10 cellular contexts compared by ENCODE assay signal in the genomic region with DNA sequence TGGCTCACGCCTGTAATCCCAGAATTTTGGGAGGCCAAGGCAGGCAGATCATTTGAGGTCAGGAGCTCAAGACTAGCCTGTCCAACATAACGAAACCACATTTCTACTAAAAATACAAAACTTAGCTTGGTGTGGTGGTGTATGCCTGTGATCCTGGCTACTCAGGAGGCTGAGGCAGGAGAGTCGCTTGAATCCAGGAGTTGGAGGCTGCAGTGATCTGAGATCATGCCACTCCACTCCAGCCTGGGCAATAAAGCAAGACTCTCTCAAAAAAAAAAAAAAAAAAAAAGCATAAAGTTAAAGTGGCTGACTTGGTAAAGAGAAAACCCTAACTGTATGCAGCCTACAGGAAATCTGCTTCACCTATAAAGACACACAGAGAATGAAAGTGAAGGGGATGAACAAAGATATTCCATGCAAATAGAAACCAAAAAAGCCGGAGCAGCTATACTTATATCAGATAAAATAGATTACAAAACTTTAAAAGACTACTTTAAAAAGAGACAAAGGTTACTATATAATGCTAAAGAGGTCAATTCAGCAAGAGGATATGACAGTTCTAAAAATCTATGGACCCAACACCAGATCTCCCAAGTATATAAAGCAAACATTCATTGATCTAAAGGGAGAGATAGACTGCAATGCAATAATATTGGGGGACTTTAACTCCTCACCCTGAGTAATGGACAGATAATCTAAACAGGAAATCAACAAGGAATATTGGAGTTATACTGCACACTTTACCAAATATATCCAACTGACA. TPM values are rescaled to one million over a fixed set of nuclear protein-coding genes. Genes with fewer than 3 reads are reported as not detected.
DNase-seq lines count a peak whose midpoint lies in the region; ATAC-seq, FAIRE-seq and TF ChIP-seq lines count a peak whose summit lies in the region.
"Had no signal": no experiment of that assay in that cellular context is flagged by ENCODE, and none has a peak within 500 bp of the region (broad histone marks: within the 10 kb centered on the region; RNA-seq: fewer than 3 reads in every experiment).

No MANE protein-coding gene starts in this region.

- H3K79me2 ChIP-seq in keratinocyte (ENCODE audit: control insufficient read depth, insufficient read depth, low read length) = peaks cover 50% of the 10 kb centered on the region

- TF ChIP-seq POLR2A in stomach (IDR thresholded peaks at IDR 0.05) = no peak

- H3K9ac ChIP-seq in keratinocyte (ENCODE audit: control insufficient read depth, extremely low read depth, insufficient read depth, low read length) = peak overlapping the region; percentile 82

- peak; percentile 61 for DNase-seq in activated CD8-positive, alpha-beta memory T cell treated with anti-CD3 and anti-CD28 coated beads for 24 hours
- no peak for DNase-seq in activated CD8-positive, alpha-beta memory T cell treated with anti-CD3 and anti-CD28 coated beads, Interleukin-2, amount 50 U/mL, for 4 hours
- DNase-seq in keratinocyte (ENCODE audit: low read depth, low spot score) (no peak), stomach (no peak), foreskin fibroblast (no peak), BE2C (no peak)
- DNase-seq: NCI-H2029 had no signal

- dilution Hi-C loops in keratinocyte (cut with MboI; ENCODE audit: extremely low pct_ligation_motif_present, low sequenced_read_pairs) = no loop called here

- FAIRE-seq in keratinocyte (lab: Jason Lieb, UNC) = no peak

- H3K9me3 ChIP-seq in keratinocyte (ENCODE audit: control insufficient read depth, low read depth, low read length) (no peaks in the 10 kb centered on the region), stomach (peaks cover 0 to 12% (median 0%) of the 10 kb centered on the region in 4 donors), BE2C (no peaks in the 10 kb centered on the region)

- H3K36me3 Mint-ChIP-seq in T-helper 1 cell treated with Interleukin-12 subunit alpha and Interleukin-12 subunit beta and Interleukin-4 antibody, amounts not matched to agents 30 μg/mL and 1 μg/mL, for 36 hours (ENCODE audit: low read depth) = peaks cover 44% of the 10 kb centered on the region

- WGBS in stomach, 5 donors = 54 to 77% (median 63%) methylated on average over 4 of the region's 4 CpGs

- H3K27ac Mint-ChIP-seq in T-helper 1 cell treated with Interleukin-12 subunit alpha and Interleukin-12 subunit beta and Interleukin-4 antibody, amounts not matched to agents 30 μg/mL and 1 μg/mL, for 36 hours = peak overlapping the region; percentile 88

- H3K9me3 Mint-ChIP-seq in T-helper 1 cell treated with Interleukin-12 subunit alpha and Interleukin-12 subunit beta and Interleukin-4 antibody, amounts not matched to agents 30 μg/mL and 1 μg/mL, for 36 hours = peaks cover 20% of the 10 kb centered on the region

- H3K4me1 ChIP-seq in keratinocyte (ENCODE audit: control insufficient read depth, extremely low read depth, insufficient read depth, low read length) (peaks cover 2% of the 10 kb centered on the region), stomach (peaks cover 0 to 2% (median 0%) of the 10 kb centered on the region in 4 donors), BE2C (no peaks in the 10 kb centered on the region)

- ATAC-seq in GM19397 (IDR thresholded peaks at IDR 0.05; ENCODE audit: unreplicated experiment) = no peak

- TF ChIP-seq CTCF in keratinocyte (optimal IDR thresholded peaks at IDR 0.05 in 1 of 3, IDR thresholded peaks at IDR 0.05 in 1 of 3, conservative IDR thresholded peaks at IDR 0.05 in 1 of 3; ENCODE audit: extremely low read depth in 1 of 3, insufficient read depth in 2 of 3, low read length in 3 of 3) (no peak), stomach (IDR thresholded peaks at IDR 0.05) (no peak), foreskin fibroblast (IDR thresholded peaks at IDR 0.05; ENCODE audit: low read depth, low read length) (no peak), BE2C (IDR thresholded peaks at IDR 0.05; ENCODE audit: low read depth, low read length) (no peak)

- no peak for TF ChIP-seq EP300 in stomach (IDR thresholded peaks at IDR 0.05)

- H3K9me1 ChIP-seq in keratinocyte (ENCODE audit: control insufficient read depth, extremely low read depth, insufficient read depth, low read length) = no peaks in the 10 kb centered on the region

- H4K20me1 ChIP-seq in keratinocyte (ENCODE audit: control insufficient read depth, extremely low read depth, insufficient read depth, low read length) = no peaks in the 10 kb centered on the region

- H3K36me3 ChIP-seq in keratinocyte (ENCODE audit: control insufficient read depth in 2 of 2, extremely low read depth in 1 of 2, insufficient read depth in 2 of 2, low read length in 2 of 2) = no peaks in the 10 kb centered on the region
- H3K36me3 ChIP-seq in stomach = no peaks in the 10 kb centered on the region
- H3K36me3 ChIP-seq in BE2C = no peaks in the 10 kb centered on the region

- peak overlapping the region; percentile 87 for H3K27ac ChIP-seq in keratinocyte (ENCODE audit: control insufficient read depth, insufficient read depth, low read length)
- peak overlapping the region in 3 of 5 donors; percentile 27 to 85 (median 84) for H3K27ac ChIP-seq in stomach

- H3K27me3 Mint-ChIP-seq in T-helper 1 cell treated with Interleukin-12 subunit alpha and Interleukin-12 subunit beta and Interleukin-4 antibody, amounts not matched to agents 30 μg/mL and 1 μg/mL, for 36 hours (ENCODE audit: low read depth) = no peaks in the 10 kb centered on the region

- no peaks in the 10 kb centered on the region for H3K27me3 ChIP-seq in keratinocyte (ENCODE audit: control insufficient read depth, extremely low read depth, insufficient read depth, low read length)
- H3K27me3 ChIP-seq in stomach = no peaks in the 10 kb centered on the region
- peaks cover 5% of the 10 kb centered on the region for H3K27me3 ChIP-seq in BE2C

- intact Hi-C loops in stomach (cut with DNase I; ENCODE audit: low total_unique reads) = no loop called here

- peaks cover 47% of the 10 kb centered on the region for H3K4me1 Mint-ChIP-seq in T-helper 1 cell treated with Interleukin-12 subunit alpha and Interleukin-12 subunit beta and Interleukin-4 antibody, amounts not matched to agents 30 μg/mL and 1 μg/mL, for 36 hours (ENCODE audit: low read depth)

- peak overlapping the region; percentile 80 for H2AFZ ChIP-seq in keratinocyte (ENCODE audit: control insufficient read depth, low read length)

- peak overlapping the region; percentile 12 to 86 (median 84) for H3K4me3 ChIP-seq in keratinocyte (ENCODE audit: control insufficient read depth in 2 of 3, extremely low read depth in 1 of 3, insufficient read depth in 2 of 3, low read depth in 1 of 3, low read length in 3 of 3)
- peak overlapping the region in 3 of 4 donors; percentile 4 to 11 (median 5) for H3K4me3 ChIP-seq in stomach
- no peak overlapping the region for H3K4me3 ChIP-seq in foreskin fibroblast (ENCODE audit: low read depth in 1 of 2, low read length in 2 of 2)
- no peak overlapping the region for H3K4me3 ChIP-seq in BE2C (ENCODE audit: low read depth, low read length)

- H3K4me2 ChIP-seq in keratinocyte (ENCODE audit: control insufficient read depth, extremely low read depth, insufficient read depth, low read depth, low read length) = peak overlapping the region; percentile 94

- peak overlapping the region; percentile 79 for H3K4me3 Mint-ChIP-seq in T-helper 1 cell treated with Interleukin-12 subunit alpha and Interleukin-12 subunit beta and Interleukin-4 antibody, amounts not matched to agents 30 μg/mL and 1 μg/mL, for 36 hours

RNA-seq across cellular contexts. Expression of a gene that starts 4.1 kb away (rescaled TPM):
- polyA plus RNA-seq in keratinocyte (5.2 to 31.3 TPM (median 20.9 TPM) in 3 replicates), stomach (10 to 100 TPM in 2 of 3 donors, 1 to 10 TPM in 1; 8.6 to 10.8 (median 10.7) TPM)
- polyA plus RNA-seq in keratinocyte (2011; ENCODE audit: low read depth) = 39.5 TPM
- 13.3 and 29.6 TPM in 2 replicates for polyA plus RNA-seq in keratinocyte (2011; cell fraction: cytosol; rRNA removed)
- 19.2 and 30.3 TPM in 2 replicates for polyA plus RNA-seq in keratinocyte (2011; cell fraction: nucleus; rRNA removed)
- 11.2 and 13.5 TPM in 2 replicates for polyA plus RNA-seq in keratinocyte (2012; ENCODE audit: low replicate concordance)
- 0.33 to 8.5 TPM (median 5.3 TPM) in 3 replicates for polyA minus RNA-seq in keratinocyte
- polyA minus RNA-seq in keratinocyte (2011; cell fraction: cytosol; rRNA and poly(A)+ RNA removed) = 6.7 TPM
- 3.6 and 10.6 TPM in 2 replicates for polyA minus RNA-seq in keratinocyte (2011; cell fraction: nucleus; rRNA and poly(A)+ RNA removed)
- 10 to 100 TPM in 2 of 5 donors, 1 to 10 TPM in 1, under 1 TPM in 2; 0.87 to 30.1 (median 1.2) TPM for total RNA-seq in stomach
- not detected for polyA plus RNA-seq in BE2C (2012; ENCODE audit: insufficient read depth, insufficient read length, low read depth)

RNA-seq across cellular contexts. Expression of a gene that starts 16.2 kb away (rescaled TPM):
- polyA plus RNA-seq in keratinocyte = not detected in 3 replicates
- not detected for polyA plus RNA-seq in keratinocyte (2011; ENCODE audit: low read depth)
- polyA plus RNA-seq in keratinocyte (2011; cell fraction: cytosol; rRNA removed) = not detected in 2 replicates
- not detected in 2 replicates for polyA plus RNA-seq in keratinocyte (2011; cell fraction: nucleus; rRNA removed)
- polyA plus RNA-seq in keratinocyte (2012; ENCODE audit: low replicate concordance) = not detected in 2 replicates
- polyA minus RNA-seq in keratinocyte = not detected in 3 replicates
- polyA minus RNA-seq in keratinocyte (2011; cell fraction: cytosol; rRNA and poly(A)+ RNA removed) = not detected
- not detected in 2 replicates for polyA minus RNA-seq in keratinocyte (2011; cell fraction: nucleus; rRNA and poly(A)+ RNA removed)
- total RNA-seq in stomach = not detected
- polyA plus RNA-seq in stomach = not detected
- not detected for polyA plus RNA-seq in BE2C (2012; ENCODE audit: insufficient read depth, insufficient read length, low read depth)
- total RNA-seq: renal cortical epithelial cell had no signal

RNA-seq across cellular contexts. Expression of a gene that starts 37.8 kb away (rescaled TPM):
- polyA plus RNA-seq in keratinocyte (0.12 TPM in 1 of 3 replicates, not detected in the others), stomach (1 to 10 TPM in 2 of 3 donors, under 1 TPM in 1; 0.78 to 3.2 (median 1.9) TPM)
- not detected for polyA plus RNA-seq in keratinocyte (2011; ENCODE audit: low read depth)
- polyA plus RNA-seq in keratinocyte (2011; cell fraction: cytosol; rRNA removed) = not detected in 2 replicates
- not detected in 2 replicates for polyA plus RNA-seq in keratinocyte (2011; cell fraction: nucleus; rRNA removed)
- polyA plus RNA-seq in keratinocyte (2012; ENCODE audit: low replicate concordance) = not detected in 2 replicates
- polyA minus RNA-seq in keratinocyte = not detected in 3 replicates
- not detected for polyA minus RNA-seq in keratinocyte (2011; cell fraction: cytosol; rRNA and poly(A)+ RNA removed)
- polyA minus RNA-seq in keratinocyte (2011; cell fraction: nucleus; rRNA and poly(A)+ RNA removed) = not detected in 2 replicates
- total RNA-seq in stomach = 1 to 10 TPM in 2 of 5 donors, not detected in 3; 2.2 to 4.5 TPM
- polyA plus RNA-seq in BE2C (2012; ENCODE audit: insufficient read depth, insufficient read length, low read depth) = not detected

Comparison
In these comparisons a context has a peak if more than half of its experiments do, and no peak if none do; other contexts are left out.
1. H3K4me3 ChIP-seq: peak in keratinocyte (3 of 3) and stomach (3 of 4); none in foreskin fibroblast (0 of 2) and BE2C (single experiment).